Comparison of ENCODE assay signal across 8 cellular contexts in genomic region chr3:15098503-15099363, GRCh38. TPM values are rescaled to one million over a fixed set of nuclear protein-coding genes. Genes with fewer than 3 reads are reported as not detected.
DNase-seq lines count a peak whose midpoint lies in the region; ATAC-seq, FAIRE-seq and TF ChIP-seq lines count a peak whose summit lies in the region.

RBSN (minus strand) TSS chr3:15099148; CDS start chr3:15096120, 3,028 bp downstream.

- no peaks in the 10 kb centered on the region for H3K9me3 Mint-ChIP-seq in memory B cell

- peak within 1 kb of the TSS; percentile 60 for H3K27ac ChIP-seq in H1 (ENCODE audit: low read depth, low read length)

- TF ChIP-seq POLR2A in H1 (IDR thresholded peaks at IDR 0.05; ENCODE audit: control extremely low read depth in 1 of 2, low read depth in 2 of 2, low read length in 2 of 2) = peak; percentile 78; a peak in 2 of 3 replicates

- H3K9ac ChIP-seq in H1 (replicated peaks in 1 of 4; ENCODE audit: extremely low read depth in 1 of 4, low read depth in 3 of 4, low read length in 3 of 4) = peak within 1 kb of the TSS in 3 of 4 experiments; percentile 79 to 95 (median 83); a peak in 6 of 7 replicates

- H3K4me2 ChIP-seq in H1 (ENCODE audit: insufficient read depth in 1 of 2, low read depth in 2 of 2, low read length in 2 of 2) = peak within 1 kb of the TSS; percentile 100

- no peaks in the 10 kb centered on the region for H3K27me3 Mint-ChIP-seq in memory B cell

- peak within 1 kb of the TSS; percentile 95 for H3K4me3 Mint-ChIP-seq in memory B cell

- H3K4ac ChIP-seq in H1 (replicated peaks; ENCODE audit: insufficient read length, low read depth, low read length) = peak within 1 kb of the TSS; percentile 92

- peak within 1 kb of the TSS; percentile 91 for H3K56ac ChIP-seq in H1 (replicated peaks; ENCODE audit: insufficient read length, low read depth, low read length)

- DNase-seq in COLO668 (lab: John Stamatoyannopoulos, UW; ENCODE audit: unreplicated experiment) (peak; percentile 92), HS-27A (ENCODE audit: low read depth) (peak; percentile 85), NOMO-1 treated with DMSO at 0.1 percent for 48 hours (lab: John Stamatoyannopoulos, UW; ENCODE audit: unreplicated experiment) (peak; percentile 94), H1 (ENCODE audit: low read depth in 1 of 2, low spot score in 2 of 2) (peak; percentile 70 to 92), memory B cell (ENCODE audit: low spot score in 2 of 2) (peak; percentile 92 to 93)
- DNase-seq in activated CD8-positive, alpha-beta memory T cell treated with anti-CD3 and anti-CD28 coated beads for 48 hours (ENCODE audit: low read depth in 2 of 3, low spot score in 2 of 3) = peak; percentile 85 to 93 (median 91)
- peak; percentile 93 for DNase-seq in stimulated activated CD8-positive, alpha-beta memory T cell treated with anti-CD3 and anti-CD28 coated beads, Interleukin-12 subunit alpha, Interleukin-12 subunit beta, amount 100 ng/mL, for 1 hour (ENCODE audit: low read depth)

- H3K79me2 ChIP-seq in H1 (ENCODE audit: control insufficient read depth in 1 of 2, insufficient read depth in 2 of 2, low read length in 2 of 2) = peaks cover 0 to 13% of the 10 kb centered on the region in 2 experiments

- peak; percentile 69 for ATAC-seq in GM19468 (IDR thresholded peaks at IDR 0.05; ENCODE audit: extremely low read depth, unreplicated experiment)
- peak; percentile 76 for ATAC-seq in memory B cell (ENCODE audit: low read depth)

- H3K14ac ChIP-seq in H1 (ENCODE audit: insufficient read length) = peak within 1 kb of the TSS; percentile 92

- CTCF ChIA-PET in H1 (lab: Charles Lee; ENCODE audit: partially characterized antibody) = interaction anchor here (0.6 to 2.1 kb wide), 6 partner anchors 9 to 178 kb away, joined by 3 to 8 read pairs (median 3); no protein-coding TSS in a partner anchor

- no peaks in the 10 kb centered on the region for H3K27me3 ChIP-seq in H1 (replicated peaks in 1 of 4; ENCODE audit: control insufficient read depth in 3 of 4, extremely low read depth in 1 of 4, insufficient read depth in 3 of 4, low read length in 3 of 4)

- H3K9me3 ChIP-seq in H1 (ENCODE audit: insufficient read depth in 2 of 2, low read depth in 1 of 2, low read length in 1 of 2) = no peaks in the 10 kb centered on the region

- peak within 1 kb of the TSS; percentile 94; the same call in 1 of the 2 replicates for H2BK5ac ChIP-seq in H1 (ENCODE audit: low read depth, low read length)

- no peak within 1 kb of the TSS for H2BK120ac ChIP-seq in H1 (replicated peaks; ENCODE audit: low read depth, low read length)

- peaks cover 5% of the 10 kb centered on the region for H3K36me3 Mint-ChIP-seq in memory B cell

- peak within 1 kb of the TSS; percentile 90 for H4K5ac ChIP-seq in H1 (ENCODE audit: insufficient read length, low read depth, low read length)

- no peak for FAIRE-seq in H1 (lab: Jason Lieb, UNC)

- H2AFZ ChIP-seq in H1 (ENCODE audit: low read length) = peak within 1 kb of the TSS; percentile 99

- no peak within 1 kb of the TSS for H2BK20ac ChIP-seq in H1 (ENCODE audit: low read length)

- peak within 1 kb of the TSS; percentile 98; the same call in 1 of the 2 replicates for H4K8ac ChIP-seq in H1 (ENCODE audit: extremely low read depth, insufficient read depth, low read length)

- TF ChIP-seq RAD21 in H1 (IDR thresholded peaks at IDR 0.05 in 1 of 2, conservative IDR thresholded peaks at IDR 0.05 in 1 of 2; ENCODE audit: low read depth in 2 of 2, low read length in 2 of 2) = no peak

- peaks cover 6% of the 10 kb centered on the region for H3K79me1 ChIP-seq in H1 (ENCODE audit: low read depth, low read length)

- peak within 1 kb of the TSS; percentile 99 for H3K18ac ChIP-seq in H1 (ENCODE audit: extremely low read depth, low read length)

- H3K4me3 ChIP-seq in H1 (ENCODE audit: extremely low read depth in 1 of 4, insufficient read depth in 2 of 4, low read depth in 3 of 4, low read length in 4 of 4) = peak within 1 kb of the TSS; percentile 93 to 100 (median 97)

- WGBS in H1 (ENCODE audit: extremely low coverage in 1 of 2, insufficient coverage in 1 of 2, insufficient read length in 1 of 2, insufficient replicate concordance in 2 of 2, low coverage in 1 of 2, low lambda C conversion rate in 2 of 2, missing lambda C conversion rate in 1 of 2), 2 experiments = 6% methylated on average over 61 of the region's 72 CpGs; no CpG with 5 or more reads in 1 of the 2 experiments

- peaks cover 0 to 3% of the 10 kb centered on the region in 2 experiments for H4K20me1 ChIP-seq in H1 (replicated peaks in 1 of 2; ENCODE audit: control insufficient read depth in 1 of 2, insufficient read depth in 2 of 2, low read length in 2 of 2)

- H4K91ac ChIP-seq in H1 (replicated peaks; ENCODE audit: insufficient read length, low read length) = peak within 1 kb of the TSS; percentile 94

- H3K23ac ChIP-seq in H1 (ENCODE audit: insufficient read length) = no peak within 1 kb of the TSS

- H2BK12ac ChIP-seq in H1 (ENCODE audit: low read depth, low read length) = peak within 1 kb of the TSS; percentile 93

- peak within 1 kb of the TSS; percentile 65 for H2BK15ac ChIP-seq in H1 (ENCODE audit: low read length)

- TF ChIP-seq CTCF in H1 (IDR thresholded peaks at IDR 0.05; ENCODE audit: control extremely low read depth in 1 of 3, insufficient read depth in 1 of 3, low read depth in 1 of 3, low read length in 3 of 3) = no peak

- peak within 1 kb of the TSS; percentile 83; the same call in 1 of the 2 replicates for H2AK5ac ChIP-seq in H1 (ENCODE audit: low read depth, low read length)

- peaks cover 11% of the 10 kb centered on the region for H3K4me1 Mint-ChIP-seq in memory B cell

- H3K36me3 ChIP-seq in H1 (ENCODE audit: control insufficient read depth in 2 of 4, insufficient read depth in 4 of 4, low read length in 3 of 4) = peaks cover 2 to 16% (median 6%) of the 10 kb centered on the region in 4 experiments; a peak in 4 of 8 replicates

- peak in 1 of 2 experiments; percentile 93; a peak in 2 of 3 replicates for TF ChIP-seq EP300 in H1 (IDR thresholded peaks at IDR 0.05; ENCODE audit: borderline replicate concordance in 1 of 2, low read depth in 2 of 2, low read length in 2 of 2)

- peaks cover 0 to 9% (median 4%) of the 10 kb centered on the region in 4 experiments; a peak in 4 of 7 replicates for H3K4me1 ChIP-seq in H1 (replicated peaks in 1 of 4; ENCODE audit: control insufficient read depth in 3 of 4, insufficient read depth in 4 of 4, low read length in 3 of 4)

- peaks cover 9% of the 10 kb centered on the region for H3K23me2 ChIP-seq in H1 (ENCODE audit: low read depth, low read length)

- peak within 1 kb of the TSS; percentile 95 for H3K27ac Mint-ChIP-seq in memory B cell

- POLR2A ChIA-PET in H1 (lab: Charles Lee; ENCODE audit: partially characterized antibody) = interaction anchor here (0.7 to 1.8 kb wide), 7 partner anchors 8 to 109 kb away, joined by 3 to 6 read pairs (median 3); no protein-coding TSS in a partner anchor

TF ChIP-seq in H1, 55 proteins besides CTCF, POLR2A, EP300 and RAD21 (continues in another document):
- peak; percentile 77 for TF ChIP-seq MAX (IDR thresholded peaks at IDR 0.05)
- TF ChIP-seq HDAC6 (IDR thresholded peaks at IDR 0.05; ENCODE audit: low read depth, low read length) = no peak
- TF ChIP-seq HDAC2 (IDR thresholded peaks at IDR 0.05; ENCODE audit: borderline replicate concordance in 1 of 2, low read depth in 2 of 2, low read length in 2 of 2) = peak in 1 of 2 experiments; percentile 76; a peak in 2 of 4 replicates
- TF ChIP-seq TAF1 (IDR thresholded peaks at IDR 0.05; ENCODE audit: low read depth, low read length) = peak; percentile 91
- no peak for TF ChIP-seq POU5F1 (IDR thresholded peaks at IDR 0.05; ENCODE audit: low read depth, low read length)
- peak; percentile 32; the same call in 1 of the 2 replicates for TF ChIP-seq SIX5 (IDR thresholded peaks at IDR 0.05; ENCODE audit: low read depth, low read length)
- TF ChIP-seq ATF3 (IDR thresholded peaks at IDR 0.05; ENCODE audit: insufficient read depth, low read depth, low read length) = no peak
- no peak for TF ChIP-seq BACH1 (IDR thresholded peaks at IDR 0.05; ENCODE audit: low read length)
- no peak for TF ChIP-seq NANOG (IDR thresholded peaks at IDR 0.05; ENCODE audit: insufficient read depth, low read depth, low read length, poor library complexity, severe bottlenecking)
- peak; percentile 55; the same call in 1 of the 2 replicates for TF ChIP-seq EGR1 (IDR thresholded peaks at IDR 0.05; ENCODE audit: borderline replicate concordance, low read depth, low read length)
- TF ChIP-seq KDM4A (IDR thresholded peaks at IDR 0.05; ENCODE audit: low read depth, low read length, severe bottlenecking) = peak; percentile 89
- no peak; the same call in 1 of the 2 replicates for TF ChIP-seq E2F6 (IDR thresholded peaks at IDR 0.05)
- TF ChIP-seq RBBP5 (IDR thresholded peaks at IDR 0.05; ENCODE audit: borderline replicate concordance, low read depth, low read length) = peak; percentile 84
- TF ChIP-seq JUN (IDR thresholded peaks at IDR 0.05; ENCODE audit: low read depth, low read length) = no peak
- TF ChIP-seq POLR2AphosphoS5 (IDR thresholded peaks at IDR 0.05; ENCODE audit: low read depth, low read length) = no peak
- TF ChIP-seq TAF7 (optimal IDR thresholded peaks at IDR 0.05; ENCODE audit: borderline replicate concordance, low read depth, low read length) = peak; percentile 85

RNA-seq across cellular contexts. Expression of gene RBSN, which starts in this region (rescaled TPM):
- 18.9 and 20.0 TPM in 2 replicates for total RNA-seq in H1 (2021; fragmentation: NEBNext Ultra II Directional; extraction: Animal tissue kit (Norgen Biotek cat#: 25700))
- polyA plus RNA-seq in H1 (2011; rRNA removed) = 5.6 and 5.9 TPM in 2 replicates
- 7.1 TPM for polyA plus RNA-seq in H1 (2011; cell fraction: cytosol; rRNA removed)
- polyA plus RNA-seq in H1 (2011; cell fraction: nucleus; rRNA removed) = 11.6 TPM
- polyA plus RNA-seq in H1 (2012, experiment 1 of 2) = 8.2 to 12.0 TPM (median 11.2 TPM) in 4 replicates
- 3.8 TPM for polyA plus RNA-seq in H1 (2012, experiment 2 of 2)
- 8.5 TPM for polyA plus RNA-seq in H1 (2013, experiment 1 of 2)
- 8.7 TPM for polyA plus RNA-seq in H1 (2013, experiment 2 of 2)
- polyA minus RNA-seq in H1 (2011; rRNA and poly(A)+ RNA removed) = 17.2 and 17.8 TPM in 2 replicates
- polyA minus RNA-seq in H1 (2011; cell fraction: cytosol; rRNA and poly(A)+ RNA removed) = 14.5 TPM
- polyA minus RNA-seq in H1 (2011; cell fraction: nucleus; rRNA and poly(A)+ RNA removed) = 9.7 TPM

Comparison
In these comparisons a context has a peak if more than half of its experiments do, and no peak if none do; other contexts are left out.
1. Peak in every context shown above with its lines: DNase-seq, ATAC-seq, H3K4me3 ChIP-seq and H3K27ac ChIP-seq.